19 cellular contexts compared by ENCODE assay signal in the genomic region with DNA sequence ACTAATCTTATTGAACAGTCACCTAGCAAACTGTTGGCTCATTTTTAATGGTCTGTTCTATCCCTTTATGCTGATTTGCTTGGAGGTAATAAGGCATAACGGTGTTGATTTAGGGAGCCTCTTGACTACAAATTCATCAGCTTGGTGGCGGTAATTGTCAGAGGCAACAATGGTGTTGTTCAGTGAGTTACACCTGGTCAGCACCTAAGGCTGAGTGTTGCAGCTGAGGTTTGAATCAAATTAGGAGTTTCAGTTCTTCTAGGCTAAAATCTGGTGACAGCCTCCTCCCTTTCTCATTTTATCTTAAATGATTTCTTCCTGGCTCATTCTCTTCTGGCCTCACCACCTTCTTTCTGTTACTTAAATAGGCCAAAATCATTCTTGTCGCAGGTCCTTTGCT. TPM values are rescaled to one million over a fixed set of nuclear protein-coding genes. Genes with fewer than 3 reads are reported as not detected.
DNase-seq lines count a peak whose midpoint lies in the region; ATAC-seq and TF ChIP-seq lines count a peak whose summit lies in the region.
"Had no signal": no experiment of that assay in that cellular context is flagged by ENCODE, and none has a peak within 500 bp of the region (broad histone marks: within the 10 kb centered on the region; RNA-seq: fewer than 3 reads in every experiment).

No MANE protein-coding gene starts in this region.

- DNase-seq in COLO668 (lab: John Stamatoyannopoulos, UW; ENCODE audit: unreplicated experiment) (peak; percentile 73), NCI-H1436 treated with DMSO at 0.1 percent for 48 hours (lab: John Stamatoyannopoulos, UW) (peak; percentile 94), NCI-H510A treated with DMSO at 0.1 percent for 48 hours (lab: John Stamatoyannopoulos, UW) (peak; percentile 84), right cardiac atrium (no peak), KBM-7 (no peak), prostate gland (ENCODE audit: low spot score) (no peak)
- DNase-seq in activated CD4-positive, alpha-beta T cell treated with anti-CD3 and anti-CD28 coated beads, Interleukin-2, amount 50 U/mL, for 4 hours = no peak
- DNase-seq: activated naive CD4-positive, alpha-beta T cell treated with anti-CD3 and anti-CD28 coated beads for 36 hours; glutamatergic neuron; NK-92 treated with Interleukin-12 subunit alpha and Interleukin-12 subunit beta, amount 100 ng/mL, for 24 hours; retina; stimulated activated CD4-positive, alpha-beta T cell treated with anti-CD3 and anti-CD28 coated beads, Interleukin-15, amount 100 ng/mL, for 24 hours; T-cell had no signal

- H3K27me3 ChIP-seq in right cardiac atrium (ENCODE audit: control insufficient read depth, insufficient read depth) (no peaks in the 10 kb centered on the region), prostate gland (replicated peaks; ENCODE audit: insufficient read depth) (no peaks in the 10 kb centered on the region)
- H3K27me3 ChIP-seq: BLaER1 had no signal

- TF ChIP-seq POLR2A in prostate gland (IDR thresholded peaks at IDR 0.05) = no peak

- H3K9me3 ChIP-seq in right cardiac atrium (ENCODE audit: control insufficient read depth, low read length) = no peaks in the 10 kb centered on the region
- no peaks in the 10 kb centered on the region for H3K9me3 ChIP-seq in prostate gland
- H3K9me3 ChIP-seq: BLaER1 had no signal

- in situ Hi-C loops in KBM-7 (cut with MboI; ENCODE audit: low pct_unique_long_range_greater_than_20kb, low sequenced_read_pairs) = no loop called here

- 74% methylated on average over 3 of the region's 3 CpGs for WGBS in right cardiac atrium
- 81% methylated on average over 3 of the region's 3 CpGs for WGBS in prostate gland

- no peak overlapping the region for H3K4me3 ChIP-seq in right cardiac atrium (ENCODE audit: low read length)
- H3K4me3 ChIP-seq in prostate gland = no peak overlapping the region
- H3K4me3 ChIP-seq: BLaER1, K562 had no signal

- intact Hi-C loops in right cardiac atrium (cut with DNase I) (no loop called here), prostate gland (cut with DNase I) (no loop called here)

- H3K36me3 ChIP-seq in prostate gland = no peaks in the 10 kb centered on the region
- H3K36me3 ChIP-seq: BLaER1 had no signal

- TF ChIP-seq CTCF in prostate gland (IDR thresholded peaks at IDR 0.05) = no peak

- H3K4me1 ChIP-seq in right cardiac atrium (ENCODE audit: control insufficient read depth, insufficient read depth, low read length) (no peaks in the 10 kb centered on the region), prostate gland (replicated peaks) (no peaks in the 10 kb centered on the region)
- H3K4me1 ChIP-seq: BLaER1 had no signal

- H3K27ac ChIP-seq in right cardiac atrium (ENCODE audit: low read length) (no peak overlapping the region), prostate gland (no peak overlapping the region)
- H3K27ac ChIP-seq: BLaER1 had no signal

- ATAC-seq in GM21619 (IDR thresholded peaks at IDR 0.05; ENCODE audit: unreplicated experiment) (peak; percentile 48), right cardiac atrium (no peak)
- ATAC-seq: K562, left lobe of liver, T-cell had no signal

RNA-seq across cellular contexts. Expression of gene SP8, which starts 42.3 kb away (rescaled TPM):
- not detected for total RNA-seq in right cardiac atrium
- polyA plus RNA-seq in right cardiac atrium = not detected
- 10 to 100 TPM in 1 of 2 donors, 1 to 10 TPM in 1; 7.4 to 44.5 TPM for total RNA-seq in prostate gland
- total RNA-seq: chondrocyte, fibroblast of lung, left lobe of liver had no signal
- polyA plus RNA-seq: fibroblast of lung had no signal

Comparison
In these comparisons a context has a peak if more than half of its experiments do, and no peak if none do; other contexts are left out.
1. DNase-seq: peak in COLO668 (single experiment), NCI-H1436 treated with DMSO at 0.1 percent for 48 hours (single experiment) and NCI-H510A treated with DMSO at 0.1 percent for 48 hours (single experiment); none in right cardiac atrium (0 of 3), KBM-7 (single experiment), activated CD4-positive, alpha-beta T cell treated with anti-CD3 and anti-CD28 coated beads, Interleukin-2, amount 50 U/mL, for 4 hours (0 of 2) and prostate gland (single experiment).
2. RNA of gene SP8, which starts 42.3 kb away (total RNA-seq): 7.4 to 44.5 TPM in prostate gland; not detected in right cardiac atrium; every median in the first group is over 4 times any median in the second.